ENCODE assay signal across 27 cellular contexts in the genomic region with DNA sequence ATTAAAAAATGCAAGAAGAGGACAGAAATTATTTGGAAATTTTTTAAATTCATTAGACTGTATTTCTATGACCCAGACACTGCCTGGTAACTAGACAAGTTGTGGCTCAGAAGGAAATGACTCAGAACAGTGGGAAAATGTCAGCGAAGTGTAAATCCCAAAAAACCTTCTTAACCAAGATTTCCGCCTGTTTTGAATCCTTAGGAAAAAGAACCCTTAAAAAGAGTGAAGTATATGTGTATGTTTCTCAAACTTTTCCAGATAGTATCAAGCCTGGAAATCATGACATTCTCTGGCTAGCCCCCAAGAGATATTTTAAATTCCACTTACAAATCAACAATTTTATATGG. TPM values are rescaled to one million over a fixed set of nuclear protein-coding genes. Genes with fewer than 3 reads are reported as not detected.
A peak's percentile ranks its signal among the peaks of the same experiment; 100 is the strongest.
DNase-seq lines count a peak whose midpoint lies in the region; FAIRE-seq and TF ChIP-seq lines count a peak whose summit lies in the region.
"Had no signal": no experiment of that assay in that cellular context is flagged by ENCODE, and none has a peak within 500 bp of the region (broad histone marks: within the 10 kb centered on the region; RNA-seq: fewer than 3 reads in every experiment).

No MANE protein-coding gene starts in this region.

- H3K4me3 ChIP-seq in ACC112 (ENCODE audit: low read depth, low read length) (no peak overlapping the region), brain microvascular endothelial cell (ENCODE audit: low read depth, low read length) (no peak overlapping the region), kidney epithelial cell (ENCODE audit: low read depth, low read length) (no peak overlapping the region), stomach (no peak overlapping the region), adrenal gland (no peak overlapping the region), Caco-2 (ENCODE audit: low read depth, low read length) (no peak overlapping the region)
- H3K4me3 ChIP-seq: hepatocyte, psoas muscle, tibial artery had no signal

- peak; percentile 7 for DNase-seq in HTR-8/SVneo (ENCODE audit: insufficient read length, low spot score)
- DNase-seq in brain microvascular endothelial cell = peak; percentile 15
- peak; percentile 16 for DNase-seq in kidney epithelial cell (ENCODE audit: low read depth)
- DNase-seq in endothelial cell (ENCODE audit: low spot score) = no peak
- DNase-seq in stomach = no peak
- no peak for DNase-seq in adrenal gland
- no peak for DNase-seq in Caco-2
- DNase-seq: activated CD4-positive, alpha-beta memory T cell treated with anti-CD3 and anti-CD28 coated beads, Interleukin-2, amount 10 ng/mL, durations not matched to agents 7 days and 5 days; activated T-cell treated with anti-CD3 and anti-CD28 coated beads, Interleukin-2, amount 50 U/mL, for 24 hours; CD4-positive, CD25-positive, alpha-beta regulatory T cell; DMS153; GOT3; NCI-H1048; NCI-H2029 treated with DMSO at 0.1 percent for 48 hours; NCI-H510A treated with DMSO at 0.1 percent for 48 hours; psoas muscle; SHP77 treated with DMSO at 0.1 percent for 48 hours; stimulated activated naive B cell treated with anti-CD40 and anti-IgM and Interleukin-4, amounts not matched to agents 10 μg/mL and 1 μg/mL and 100 μg/mL, for 72 hours; T-helper 2 cell; tibial artery had no signal

- 72 to 87% (median 80%) methylated on average over 2 of the region's 2 CpGs for WGBS in stomach, 5 donors
- 77 to 91% (median 84%) methylated on average over 2 of the region's 2 CpGs for WGBS in adrenal gland, 4 donors

- H3K27ac Mint-ChIP-seq in endothelial cell (ENCODE audit: unreplicated experiment) (no peak overlapping the region), Caco-2 (ENCODE audit: unreplicated experiment) (no peak overlapping the region)
- H3K27ac Mint-ChIP-seq: activated CD4-positive, alpha-beta memory T cell treated with anti-CD3 and anti-CD28 coated beads, Interleukin-2, amount 10 ng/mL, durations not matched to agents 7 days and 5 days; activated naive CD4-positive, alpha-beta T cell treated with anti-CD3 and anti-CD28 coated beads, Interleukin-2, amount 50 U/mL, for 24 hours; activated T-cell treated with anti-CD3 and anti-CD28 coated beads, Interleukin-2, amount 50 U/mL, for 24 hours; CD4-positive, CD25-positive, alpha-beta regulatory T cell; memory B cell; nephron; stimulated activated naive B cell treated with anti-CD40 and anti-IgM and Interleukin-4, amounts not matched to agents 10 μg/mL and 1 μg/mL and 100 μg/mL, for 72 hours had no signal

- peaks cover 0 to 5% (median 0%) of the 10 kb centered on the region in 4 donors for H3K9me3 ChIP-seq in stomach
- H3K9me3 ChIP-seq in adrenal gland (replicated peaks in 1 of 3) = no peaks in the 10 kb centered on the region
- H3K9me3 ChIP-seq in Caco-2 = no peaks in the 10 kb centered on the region
- H3K9me3 ChIP-seq: psoas muscle, tibial artery had no signal

- H3K27me3 Mint-ChIP-seq in endothelial cell (ENCODE audit: unreplicated experiment) (peaks cover 6% of the 10 kb centered on the region), Caco-2 (ENCODE audit: insufficient read depth, unreplicated experiment) (peaks cover 25% of the 10 kb centered on the region)

- no peak overlapping the region for H3K27ac ChIP-seq in ACC112 (ENCODE audit: low read depth, low read length)
- H3K27ac ChIP-seq in brain microvascular endothelial cell = peak overlapping the region; percentile 36
- no peak overlapping the region for H3K27ac ChIP-seq in stomach
- no peak overlapping the region for H3K27ac ChIP-seq in adrenal gland
- H3K27ac ChIP-seq: hepatocyte, psoas muscle, tibial artery had no signal

- TF ChIP-seq POLR2A in stomach (IDR thresholded peaks at IDR 0.05) = no peak
- TF ChIP-seq POLR2A in adrenal gland (IDR thresholded peaks at IDR 0.05) = no peak

- no peaks in the 10 kb centered on the region for H3K36me3 ChIP-seq in ACC112 (ENCODE audit: insufficient read depth, low read length)
- no peaks in the 10 kb centered on the region for H3K36me3 ChIP-seq in brain microvascular endothelial cell (replicated peaks)
- no peaks in the 10 kb centered on the region for H3K36me3 ChIP-seq in kidney epithelial cell (ENCODE audit: control insufficient read depth, insufficient read depth, low read length)
- H3K36me3 ChIP-seq in stomach = no peaks in the 10 kb centered on the region
- H3K36me3 ChIP-seq in adrenal gland (replicated peaks in 1 of 2) = no peaks in the 10 kb centered on the region
- no peaks in the 10 kb centered on the region for H3K36me3 ChIP-seq in Caco-2 (ENCODE audit: control insufficient read depth, insufficient read depth, low read length)
- H3K36me3 ChIP-seq: tibial artery had no signal

- TF ChIP-seq CTCF in brain microvascular endothelial cell (IDR thresholded peaks at IDR 0.05; ENCODE audit: low read depth, low read length, missing control alignments) = no peak
- TF ChIP-seq CTCF in kidney epithelial cell (IDR thresholded peaks at IDR 0.05; ENCODE audit: insufficient read depth, low read length, poor library complexity, severe bottlenecking) = no peak
- TF ChIP-seq CTCF in endothelial cell (IDR thresholded peaks at IDR 0.05; ENCODE audit: unreplicated experiment) = no peak
- no peak for TF ChIP-seq CTCF in stomach (IDR thresholded peaks at IDR 0.05)
- TF ChIP-seq CTCF in adrenal gland (IDR thresholded peaks at IDR 0.05) = no peak
- TF ChIP-seq CTCF in Caco-2 (IDR thresholded peaks at IDR 0.05; ENCODE audit: insufficient read depth in 1 of 2, low read depth in 1 of 2, low read length in 1 of 2, severe bottlenecking in 1 of 2, unreplicated experiment in 1 of 2) = no peak

- H3K36me3 Mint-ChIP-seq in endothelial cell (ENCODE audit: low read depth, unreplicated experiment) (no peaks in the 10 kb centered on the region), Caco-2 (ENCODE audit: insufficient read depth, unreplicated experiment) (no peaks in the 10 kb centered on the region)
- H3K36me3 Mint-ChIP-seq: activated naive CD4-positive, alpha-beta T cell treated with anti-CD3 and anti-CD28 coated beads, Interleukin-2, amount 50 U/mL, for 24 hours; CD4-positive, CD25-positive, alpha-beta regulatory T cell; memory B cell; stimulated activated naive B cell treated with anti-CD40 and anti-IgM and Interleukin-4, amounts not matched to agents 10 μg/mL and 1 μg/mL and 100 μg/mL, for 72 hours had no signal

- peak overlapping the region; percentile 32 for H2AFZ ChIP-seq in ACC112 (ENCODE audit: low read length, unreplicated experiment)
- H2AFZ ChIP-seq: hepatocyte had no signal

- no peaks in the 10 kb centered on the region for H3K79me2 ChIP-seq in ACC112 (ENCODE audit: control insufficient read depth, insufficient read depth, low read length, unreplicated experiment)
- H3K79me2 ChIP-seq: hepatocyte had no signal

- no TSS peak for BruUV-seq in Caco-2 (replicated peaks; lab: Mats Ljungman, UMichigan)

- intact Hi-C loops in stomach (cut with DNase I; ENCODE audit: low total_unique reads) (no loop called here), adrenal gland (cut with DNase I) (no loop called here), Caco-2 (cut with micrococcal nuclease; ENCODE audit: unreplicated experiment) (no loop called here)

- 0 out of 2 replicates have a peak, but pooled peaks cover 4% of the 10 kb centered on the region for H3K27me3 ChIP-seq in ACC112 (ENCODE audit: insufficient read depth, low read length)
- no peaks in the 10 kb centered on the region for H3K27me3 ChIP-seq in brain microvascular endothelial cell (replicated peaks)
- H3K27me3 ChIP-seq in kidney epithelial cell (ENCODE audit: control insufficient read depth, insufficient read depth, low read length) = peaks cover 4% of the 10 kb centered on the region
- H3K27me3 ChIP-seq in stomach = peaks cover 0 to 27% (median 0%) of the 10 kb centered on the region in 3 donors
- no peaks in the 10 kb centered on the region for H3K27me3 ChIP-seq in adrenal gland
- peaks cover 1% of the 10 kb centered on the region; the same call in 1 of the 2 replicates for H3K27me3 ChIP-seq in Caco-2 (replicated peaks; ENCODE audit: control insufficient read depth, insufficient read depth, low read length)

- no peak overlapping the region for H3K4me3 Mint-ChIP-seq in endothelial cell (ENCODE audit: unreplicated experiment)
- H3K4me3 Mint-ChIP-seq in Caco-2 (ENCODE audit: unreplicated experiment) = no peak overlapping the region
- H3K4me3 Mint-ChIP-seq: activated CD4-positive, alpha-beta memory T cell treated with anti-CD3 and anti-CD28 coated beads, Interleukin-2, amount 10 ng/mL, durations not matched to agents 7 days and 5 days; activated naive CD4-positive, alpha-beta T cell treated with anti-CD3 and anti-CD28 coated beads, Interleukin-2, amount 50 U/mL, for 24 hours; activated T-cell treated with anti-CD3 and anti-CD28 coated beads, Interleukin-2, amount 50 U/mL, for 24 hours; CD4-positive, CD25-positive, alpha-beta regulatory T cell; memory B cell; nephron; stimulated activated naive B cell treated with anti-CD40 and anti-IgM and Interleukin-4, amounts not matched to agents 10 μg/mL and 1 μg/mL and 100 μg/mL, for 72 hours had no signal

- FAIRE-seq in HTR-8/SVneo (lab: Jason Lieb, UNC) = no peak
- FAIRE-seq: A204.1, keratinocyte had no signal

- in situ Hi-C loops in brain microvascular endothelial cell (cut with HindIII; ENCODE audit: low pct_ligation_motif_present, low sequenced_read_pairs) = no loop called here

- TF ChIP-seq EP300 in stomach (IDR thresholded peaks at IDR 0.05) = no peak

- H3K4me1 ChIP-seq in ACC112 (ENCODE audit: control insufficient read depth, insufficient read depth, low read length, unreplicated experiment) (peaks cover 5% of the 10 kb centered on the region), stomach (peaks cover 0 to 13% (median 6%) of the 10 kb centered on the region in 4 donors), adrenal gland (replicated peaks in 1 of 2) (peaks cover 0 to 4% of the 10 kb centered on the region in 2 donors), Caco-2 (no peaks in the 10 kb centered on the region)
- H3K4me1 ChIP-seq: psoas muscle had no signal

- CTCF ChIA-PET in Caco-2 (lab: Charles Lee) = no interaction called here

- H3K4me1 Mint-ChIP-seq in endothelial cell (ENCODE audit: unreplicated experiment) (peaks cover 12% of the 10 kb centered on the region), Caco-2 (ENCODE audit: low read depth, unreplicated experiment) (peaks cover 6% of the 10 kb centered on the region)
- H3K4me1 Mint-ChIP-seq: activated CD4-positive, alpha-beta memory T cell treated with anti-CD3 and anti-CD28 coated beads, Interleukin-2, amount 10 ng/mL, durations not matched to agents 7 days and 5 days had no signal

- H3K9me3 Mint-ChIP-seq in endothelial cell (ENCODE audit: unreplicated experiment) = no peaks in the 10 kb centered on the region
- no peaks in the 10 kb centered on the region for H3K9me3 Mint-ChIP-seq in Caco-2 (ENCODE audit: unreplicated experiment)
- H3K9me3 Mint-ChIP-seq: activated CD4-positive, alpha-beta memory T cell treated with anti-CD3 and anti-CD28 coated beads, Interleukin-2, amount 10 ng/mL, durations not matched to agents 7 days and 5 days; activated naive CD4-positive, alpha-beta T cell treated with anti-CD3 and anti-CD28 coated beads, Interleukin-2, amount 50 U/mL, for 24 hours; activated T-cell treated with anti-CD3 and anti-CD28 coated beads, Interleukin-2, amount 50 U/mL, for 24 hours; nephron; stimulated activated naive B cell treated with anti-CD40 and anti-IgM and Interleukin-4, amounts not matched to agents 10 μg/mL and 1 μg/mL and 100 μg/mL, for 72 hours had no signal

- POLR2A ChIA-PET in Caco-2 (lab: Charles Lee) = no interaction called here

RNA-seq across cellular contexts. Expression of a gene that starts 42.7 kb away (rescaled TPM):
- total RNA-seq in kidney epithelial cell = 0.14 and 5.9 TPM in 2 replicates
- 3.5 TPM for total RNA-seq in endothelial cell (ENCODE audit: unreplicated experiment)
- total RNA-seq in stomach = 10 to 100 TPM in 2 of 5 donors, 1 to 10 TPM in 3; 1.2 to 12.8 (median 5.4) TPM
- polyA plus RNA-seq in stomach = under 1 TPM; 0.15 to 0.98 (median 0.19) TPM
- 10 to 100 TPM in 1 of 8 donors, 1 to 10 TPM in 6, under 1 TPM in 1; 0.99 to 10.7 (median 3.6) TPM for total RNA-seq in adrenal gland
- polyA plus RNA-seq in adrenal gland = 1 to 10 TPM; 1.3 to 4.0 (median 2.3) TPM
- 0.43 and 0.58 TPM in 2 replicates for total RNA-seq in Caco-2 (2022)
- polyA plus RNA-seq: CD4-positive, CD25-positive, alpha-beta regulatory T cell had no signal

Comparison
In these comparisons a context has a peak if more than half of its experiments do, and no peak if none do; other contexts are left out.
1. DNase-seq: peak in HTR-8/SVneo (single experiment), brain microvascular endothelial cell (single experiment) and kidney epithelial cell (single experiment); none in endothelial cell (single experiment), stomach (single experiment), adrenal gland (0 of 7) and Caco-2 (0 of 2).